8 cellular contexts compared by ENCODE assay signal in genomic region chr17:17859909-17860760, GRCh38. TPM values are rescaled to one million over a fixed set of nuclear protein-coding genes. Genes with fewer than 3 reads are reported as not detected.
DNase-seq lines count a peak whose midpoint lies in the region; ATAC-seq lines count a peak whose summit lies in the region.

No MANE protein-coding gene starts in this region.

- peaks cover 6% of the 10 kb centered on the region for H3K36me3 Mint-ChIP-seq in activated naive CD4-positive, alpha-beta T cell treated with anti-CD3 and anti-CD28 coated beads, Interleukin-2, amount 10 ng/mL, durations not matched to agents 7 days and 5 days

- ATAC-seq in HG03139 (IDR thresholded peaks at IDR 0.05; ENCODE audit: unreplicated experiment) (peak; percentile 60), Right ventricle myocardium inferior (peak; percentile 95), GM18498 (IDR thresholded peaks at IDR 0.05; ENCODE audit: unreplicated experiment) (no peak), GM19467 (IDR thresholded peaks at IDR 0.05; ENCODE audit: unreplicated experiment) (no peak)

- CTCF ChIA-PET in activated naive CD4-positive, alpha-beta T cell treated with anti-CD3 and anti-CD28 coated beads, Interleukin-2, amount 10 ng/mL, durations not matched to agents 7 days and 5 days (lab: Charles Lee): interaction anchor here (0.6 to 10.2 kb wide), 12 partner anchors 11 to 180 kb away, joined by 3 to 95 read pairs (median 7); partner anchors contain the start of gene RAI1

- no peaks in the 10 kb centered on the region for H3K9me3 ChIP-seq in SJSA1 (replicated peaks)

- no peak overlapping the region for H3K27ac ChIP-seq in SJSA1

- peaks cover 41% of the 10 kb centered on the region for H3K4me1 Mint-ChIP-seq in activated naive CD4-positive, alpha-beta T cell treated with anti-CD3 and anti-CD28 coated beads, Interleukin-2, amount 10 ng/mL, durations not matched to agents 7 days and 5 days

- H3K27me3 Mint-ChIP-seq in activated naive CD4-positive, alpha-beta T cell treated with anti-CD3 and anti-CD28 coated beads, Interleukin-2, amount 10 ng/mL, durations not matched to agents 7 days and 5 days: no peaks in the 10 kb centered on the region

- no peak overlapping the region for H3K27ac Mint-ChIP-seq in activated naive CD4-positive, alpha-beta T cell treated with anti-CD3 and anti-CD28 coated beads, Interleukin-2, amount 10 ng/mL, durations not matched to agents 7 days and 5 days

- no peaks in the 10 kb centered on the region for H3K9me3 Mint-ChIP-seq in activated naive CD4-positive, alpha-beta T cell treated with anti-CD3 and anti-CD28 coated beads, Interleukin-2, amount 10 ng/mL, durations not matched to agents 7 days and 5 days

- no peak overlapping the region for H3K4me3 ChIP-seq in SJSA1

- no peaks in the 10 kb centered on the region for H3K4me1 ChIP-seq in SJSA1 (replicated peaks)

- intact Hi-C loops in Right ventricle myocardium inferior (cut with DNase I) (loop anchor here (1.0 kb wide), 2 partner anchors 48 to 179 kb away; partner anchors contain the start of gene RAI1), posterior vena cava (cut with DNase I) (loop anchor here (2.0 to 10.0 kb wide), 3 partner anchors 41 to 175 kb away; partner anchors contain the start of gene RAI1 (in 1 of the 2))

- peaks cover 2% of the 10 kb centered on the region; the same call in 1 of the 2 replicates for H3K36me3 ChIP-seq in SJSA1

- no peak overlapping the region for H3K4me3 Mint-ChIP-seq in activated naive CD4-positive, alpha-beta T cell treated with anti-CD3 and anti-CD28 coated beads, Interleukin-2, amount 10 ng/mL, durations not matched to agents 7 days and 5 days

- H3K27me3 ChIP-seq in SJSA1 (replicated peaks): no peaks in the 10 kb centered on the region

- DNase-seq in EH (ENCODE audit: low read depth): peak; percentile 68
- peak; percentile 54 to 62 for DNase-seq in SJSA1 (ENCODE audit: low read depth in 1 of 2, low spot score in 2 of 2)
- peak; percentile 80 for DNase-seq in activated naive CD4-positive, alpha-beta T cell treated with anti-CD3 and anti-CD28 coated beads, Interleukin-2, amount 10 ng/mL, durations not matched to agents 7 days and 5 days
- peak; percentile 85 for DNase-seq in Right ventricle myocardium inferior (ENCODE audit: missing footprints)
- DNase-seq in posterior vena cava (ENCODE audit: low spot score): peak; percentile 91

RNA-seq across cellular contexts. Expression of gene SREBF1, which starts 23.3 kb away (rescaled TPM):
- total RNA-seq in SJSA1 (2014; rRNA removed; shearing (Covaris generic)): 17.2 and 32.7 TPM in 2 replicates
- total RNA-seq in Right ventricle myocardium inferior (18.9 TPM), posterior vena cava (10 to 100 TPM; 29.3 to 62.7 TPM)

Comparison
In these comparisons a context has a peak if more than half of its experiments do, and no peak if none do; other contexts are left out.
1. ATAC-seq: peak in HG03139 (single experiment) and Right ventricle myocardium inferior (single experiment); none in GM18498 (single experiment) and GM19467 (single experiment).
2. Peak in every context shown above with its lines, with median percentiles within 50 percentile points of each other: DNase-seq.